In genomic region chr22:24162377-24162927, GRCh38 we compare ENCODE assay signal across 1 cellular context.
A peak's percentile ranks its signal among the peaks of the same experiment; 100 is the strongest.
TF ChIP-seq lines count a peak whose summit lies in the region.

No MANE protein-coding gene starts in this region.

TF ChIP-seq in HepG2, 621 proteins besides CTCF, POLR2A, EP300 and RAD21:
- no peak for TF ChIP-seq NR2F2 (IDR thresholded peaks at IDR 0.05; ENCODE audit: borderline replicate concordance, low read depth)
- peak; percentile 52 for TF ChIP-seq RBM22 (optimal IDR thresholded peaks at IDR 0.05; ENCODE audit: low read length)
